Comparison of ENCODE assay signal across 1 cellular context in the genomic region with DNA sequence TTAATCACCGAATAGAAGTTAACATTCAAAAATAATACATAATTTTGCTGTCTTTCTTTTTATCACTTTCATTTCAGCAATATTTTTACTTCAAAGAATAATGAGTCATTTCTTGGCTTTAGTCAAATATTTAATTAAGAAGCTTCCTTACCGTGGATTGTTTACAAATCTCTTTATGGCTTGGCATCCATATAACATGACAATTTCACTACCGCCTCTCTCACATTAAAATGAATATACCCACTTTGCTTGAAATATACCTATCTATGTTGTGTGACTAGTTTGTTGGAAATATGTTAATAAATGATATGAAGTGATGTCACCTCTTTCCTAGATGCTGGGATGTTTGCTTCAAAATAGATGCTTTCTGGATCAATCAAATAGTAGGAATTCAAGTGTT.
TF ChIP-seq lines count a peak whose summit lies in the region.

No MANE protein-coding gene starts in this region.

TF ChIP-seq in SK-N-SH, 30 proteins besides CTCF, POLR2A, EP300 and RAD21 (continued from another document):
- TF ChIP-seq, protein P1, sequence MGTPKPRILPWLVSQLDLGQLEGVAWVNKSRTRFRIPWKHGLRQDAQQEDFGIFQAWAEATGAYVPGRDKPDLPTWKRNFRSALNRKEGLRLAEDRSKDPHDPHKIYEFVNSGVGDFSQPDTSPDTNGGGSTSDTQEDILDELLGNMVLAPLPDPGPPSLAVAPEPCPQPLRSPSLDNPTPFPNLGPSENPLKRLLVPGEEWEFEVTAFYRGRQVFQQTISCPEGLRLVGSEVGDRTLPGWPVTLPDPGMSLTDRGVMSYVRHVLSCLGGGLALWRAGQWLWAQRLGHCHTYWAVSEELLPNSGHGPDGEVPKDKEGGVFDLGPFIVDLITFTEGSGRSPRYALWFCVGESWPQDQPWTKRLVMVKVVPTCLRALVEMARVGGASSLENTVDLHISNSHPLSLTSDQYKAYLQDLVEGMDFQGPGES (IDR thresholded peaks at IDR 0.05; ENCODE audit: low read depth, low read length): no peak
- TF ChIP-seq SIN3A (IDR thresholded peaks at IDR 0.05; ENCODE audit: borderline replicate concordance, low read depth, low read length): no peak
- no peak for TF ChIP-seq SMC3 (IDR thresholded peaks at IDR 0.05; ENCODE audit: low read depth, low read length)
- TF ChIP-seq TEAD4 (IDR thresholded peaks at IDR 0.05; ENCODE audit: borderline replicate concordance, insufficient read depth): no peak
- no peak for TF ChIP-seq TAF1 (IDR thresholded peaks at IDR 0.05; ENCODE audit: borderline replicate concordance, low read depth, low read length)
- TF ChIP-seq GABPA (IDR thresholded peaks at IDR 0.05; ENCODE audit: low read depth): no peak
